In genomic region chr12:53960187-53961024, GRCh38 we compare ENCODE assay signal across 1 cellular context.
TF ChIP-seq lines count a peak whose summit lies in the region.

No MANE protein-coding gene starts in this region.

TF ChIP-seq in GM12878, 131 proteins besides CTCF, POLR2A, EP300 and RAD21:
- TF ChIP-seq GATAD2B (conservative IDR thresholded peaks at IDR 0.05; ENCODE audit: low read depth) (no peak), SUZ12 (IDR thresholded peaks at IDR 0.05; ENCODE audit: unreplicated experiment) (peak; percentile 32)
